19 cellular contexts compared by ENCODE assay signal in the genomic region with DNA sequence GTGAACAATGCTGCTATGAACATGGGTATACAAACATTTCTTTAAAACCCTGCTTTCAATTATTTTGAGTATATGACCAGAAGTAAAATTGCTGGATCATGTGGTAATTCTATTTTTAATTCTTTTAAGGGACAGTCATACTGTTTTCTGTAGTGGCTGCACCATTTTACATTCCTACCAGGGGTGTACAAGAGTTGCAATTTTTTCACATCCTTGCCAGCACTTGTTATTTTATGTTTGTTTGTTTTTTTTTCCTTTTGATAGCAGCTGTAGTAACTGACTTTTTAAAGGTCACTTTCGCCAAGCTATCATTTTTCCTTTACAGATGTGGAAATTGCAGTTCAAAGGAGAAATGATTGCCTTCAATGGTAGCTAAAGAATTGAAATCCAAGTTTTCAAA.
"Had no signal": no experiment of that assay in that cellular context is flagged by ENCODE, and none has a peak within 500 bp of the region (broad histone marks: within the 10 kb centered on the region; RNA-seq: fewer than 3 reads in every experiment).

No MANE protein-coding gene starts in this region.

- H3K9me3 ChIP-seq: prostate gland, right lobe of liver, stomach, testis, upper lobe of left lung had no signal

- DNase-seq: activated CD4-positive, alpha-beta T cell treated with anti-CD3 and anti-CD28 coated beads, Interleukin-2, amount 50 U/mL, for 48 hours; activated naive CD4-positive, alpha-beta T cell treated with anti-CD3 and anti-CD28 coated beads, Interleukin-2, amount 10 ng/mL, durations not matched to agents 7 days and 5 days; activated T-cell treated with anti-CD3 and anti-CD28 coated beads, Interleukin-2, amount 50 U/mL, for 1 hour; caudate nucleus; hippocampal formation; occipital lobe; right lobe of liver; stimulated activated CD4-positive, alpha-beta T cell treated with anti-CD3 and anti-CD28 coated beads, Interleukin-2, amount 100 ng/mL, for 24 hours; stomach; T-helper 1 cell; T1000; testis; upper lobe of left lung had no signal

- H3K27me3 ChIP-seq: right lobe of liver, stomach, testis, upper lobe of left lung had no signal

- ATAC-seq: left lobe of liver, right lobe of liver had no signal

- H3K27me3 Mint-ChIP-seq: activated naive CD4-positive, alpha-beta T cell treated with anti-CD3 and anti-CD28 coated beads, Interleukin-2, amount 10 ng/mL, durations not matched to agents 7 days and 5 days had no signal

- H3K27ac ChIP-seq: prostate gland, right lobe of liver, stomach, testis, upper lobe of left lung had no signal

- H3K36me3 Mint-ChIP-seq: activated naive CD4-positive, alpha-beta T cell treated with anti-CD3 and anti-CD28 coated beads, Interleukin-2, amount 10 ng/mL, durations not matched to agents 7 days and 5 days had no signal

- H3K4me1 ChIP-seq: prostate gland, right lobe of liver, stomach, testis, upper lobe of left lung had no signal

- H3K4me3 ChIP-seq: prostate gland, right lobe of liver, stomach, testis, upper lobe of left lung had no signal

- H3K9me3 Mint-ChIP-seq: activated naive CD4-positive, alpha-beta T cell treated with anti-CD3 and anti-CD28 coated beads, Interleukin-2, amount 10 ng/mL, durations not matched to agents 7 days and 5 days; nephron had no signal

- FAIRE-seq: colon, endometrium, keratinocyte had no signal

- H3K4me1 Mint-ChIP-seq: activated naive CD4-positive, alpha-beta T cell treated with anti-CD3 and anti-CD28 coated beads, Interleukin-2, amount 10 ng/mL, durations not matched to agents 7 days and 5 days; nephron had no signal

- H3K36me3 ChIP-seq: prostate gland, right lobe of liver, stomach, upper lobe of left lung had no signal

- H3K27ac Mint-ChIP-seq: activated naive CD4-positive, alpha-beta T cell treated with anti-CD3 and anti-CD28 coated beads, Interleukin-2, amount 10 ng/mL, durations not matched to agents 7 days and 5 days; nephron had no signal

- H3K4me3 Mint-ChIP-seq: activated naive CD4-positive, alpha-beta T cell treated with anti-CD3 and anti-CD28 coated beads, Interleukin-2, amount 10 ng/mL, durations not matched to agents 7 days and 5 days; nephron had no signal
